In genomic region chr5:8611067-8611466, GRCh38 we compare ENCODE assay signal across 9 cellular contexts.
"Had no signal": no experiment of that assay in that cellular context is flagged by ENCODE, and none has a peak within 500 bp of the region (broad histone marks: within the 10 kb centered on the region; RNA-seq: fewer than 3 reads in every experiment).

No MANE protein-coding gene starts in this region.

- H3K4me2 ChIP-seq: GM23338 had no signal

- H3K9me3 ChIP-seq: HAP-1 had no signal

- DNase-seq: GM23248, GOT3, H7, H9, HCEC 1CT, HFFc6 had no signal

- H2AFZ ChIP-seq: GM23248, GM23338 had no signal

- ATAC-seq: GM23338, HCT116 had no signal

- H3K4me3 ChIP-seq: GM23248, GM23338, HAP-1 had no signal

- H3K27ac ChIP-seq: GM23248 had no signal

- H3K36me3 ChIP-seq: HAP-1 had no signal

- H3K4me1 ChIP-seq: HAP-1 had no signal

- H3K9ac ChIP-seq: GM23248 had no signal
